Comparison of ENCODE assay signal across 8 cellular contexts in genomic region chr20:44733341-44734069, GRCh38. TPM values are rescaled to one million over a fixed set of nuclear protein-coding genes. Genes with fewer than 3 reads are reported as not detected.
DNase-seq lines count a peak whose midpoint lies in the region; ATAC-seq and TF ChIP-seq lines count a peak whose summit lies in the region.

No MANE protein-coding gene starts in this region.

- peak overlapping the region in 53 of 59 donors; percentile 6 to 87 (median 68) for H3K27ac ChIP-seq in dorsolateral prefrontal cortex

- no peaks in the 10 kb centered on the region for H3K27me3 ChIP-seq in dorsolateral prefrontal cortex

- intact Hi-C loops in Right ventricle myocardium inferior (cut with DNase I), result loop anchor here (1.0 to 5.0 kb wide), 2 partner anchors 48 to 346 kb away; no protein-coding TSS in a partner anchor
- intact Hi-C loops in cardiac septum (cut with DNase I), result loop anchor here (1.0 to 10.0 kb wide), 3 partner anchors 48 to 349 kb away; no protein-coding TSS in a partner anchor
- intact Hi-C loops in dorsolateral prefrontal cortex (cut with DNase I), result loop anchor here (1.0 to 5.0 kb wide), 2 partner anchors 48 to 201 kb away; no protein-coding TSS in a partner anchor

- no peak for DNase-seq in Right ventricle myocardium inferior (ENCODE audit: missing footprints)
- no peak for DNase-seq in cardiac septum (ENCODE audit: low spot score)
- DNase-seq in NCI-H2171 (lab: John Stamatoyannopoulos, UW), result peak; percentile 48
- peak; percentile 49 to 53 for DNase-seq in activated CD4-positive, alpha-beta T cell treated with anti-CD3 and anti-CD28 coated beads, Interleukin-2, amount 50 U/mL, for 4 hours
- peak; percentile 38 to 86 (median 82) for DNase-seq in dorsolateral prefrontal cortex
- peak; percentile 76 to 80 for DNase-seq in lung microvascular endothelial cell (ENCODE audit: low read depth in 2 of 2)
- peak; percentile 27 to 39 for DNase-seq in stimulated activated CD8-positive, alpha-beta memory T cell treated with anti-CD3 and anti-CD28 coated beads, Interleukin-2, amount 100 ng/mL, for 48 hours (ENCODE audit: low read depth in 2 of 2)

- ATAC-seq in Right ventricle myocardium inferior (peak; percentile 54), HG03378 (IDR thresholded peaks at IDR 0.05; ENCODE audit: unreplicated experiment) (no peak)

- TF ChIP-seq CTCF in dorsolateral prefrontal cortex (IDR thresholded peaks at IDR 0.05 in 54 of 56, conservative IDR thresholded peaks at IDR 0.05 in 2 of 56; ENCODE audit: low read depth in 1 of 56, partially characterized antibody in 56 of 56), result peak; percentile 77 to 100 (median 96)

- H3K4me3 ChIP-seq in dorsolateral prefrontal cortex, result no peak overlapping the region

RNA-seq across cellular contexts. Expression of gene KCNK15, which starts 12.2 kb away (rescaled TPM):
- total RNA-seq in Right ventricle myocardium inferior, result 0.32 TPM
- total RNA-seq in cardiac septum, result 0.97 TPM
- 1 to 10 TPM in 5 of 120 experiments, under 1 TPM in 98, not detected in 17; 0.17 to 1.8 (median 0.44) TPM for total RNA-seq in dorsolateral prefrontal cortex
- not detected in 2 replicates for total RNA-seq in lung microvascular endothelial cell

RNA-seq across cellular contexts. Expression of gene CCN5, which starts 18.3 kb away (rescaled TPM):
- total RNA-seq in Right ventricle myocardium inferior, result 13.6 TPM
- total RNA-seq in cardiac septum, result 29.3 TPM
- total RNA-seq in dorsolateral prefrontal cortex, result 1 to 10 TPM in 81 of 120 experiments, under 1 TPM in 37, not detected in 2; 0.28 to 7.0 (median 1.4) TPM
- total RNA-seq in lung microvascular endothelial cell, result not detected in 2 replicates

Comparison
In these comparisons a context has a peak if more than half of its experiments do, and no peak if none do; other contexts are left out.
1. DNase-seq: peak in NCI-H2171 (single experiment), activated CD4-positive, alpha-beta T cell treated with anti-CD3 and anti-CD28 coated beads, Interleukin-2, amount 50 U/mL, for 4 hours (2 of 2), dorsolateral prefrontal cortex (10 of 10), lung microvascular endothelial cell (2 of 2) and stimulated activated CD8-positive, alpha-beta memory T cell treated with anti-CD3 and anti-CD28 coated beads, Interleukin-2, amount 100 ng/mL, for 48 hours (2 of 2); none in Right ventricle myocardium inferior (single experiment) and cardiac septum (single experiment).